22 cellular contexts compared by ENCODE assay signal in the genomic region with DNA sequence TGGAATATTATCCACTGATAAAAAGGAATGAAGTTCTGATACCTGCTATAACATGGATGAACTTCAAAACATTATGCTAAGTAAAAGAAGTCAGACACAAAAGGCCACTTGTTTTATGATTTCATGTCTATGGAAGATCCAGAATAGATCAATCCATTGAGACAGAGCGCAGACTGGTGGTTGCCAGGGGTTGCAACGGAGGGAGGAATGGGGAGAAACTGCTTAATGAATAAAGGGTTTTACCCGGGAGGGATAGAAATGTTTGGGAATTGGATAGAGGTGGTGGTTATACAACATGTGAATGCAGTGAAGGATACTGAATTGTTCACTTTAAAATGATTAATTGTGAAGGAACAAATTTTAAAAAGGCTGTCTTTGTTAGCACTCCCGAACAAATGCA. TPM values are rescaled to one million over a fixed set of nuclear protein-coding genes. Genes with fewer than 3 reads are reported as not detected.
DNase-seq lines count a peak whose midpoint lies in the region; ATAC-seq lines count a peak whose summit lies in the region.
"Had no signal": no experiment of that assay in that cellular context is flagged by ENCODE, and none has a peak within 500 bp of the region (broad histone marks: within the 10 kb centered on the region; RNA-seq: fewer than 3 reads in every experiment).

No MANE protein-coding gene starts in this region.

- peak overlapping the region; percentile 65 for H3K27ac Mint-ChIP-seq in activated naive CD8-positive, alpha-beta T cell treated with anti-CD3 and anti-CD28 coated beads, Interleukin-2, amount 10 ng/mL, durations not matched to agents 7 days and 5 days
- no peak overlapping the region for H3K27ac Mint-ChIP-seq in activated naive CD8-positive, alpha-beta T cell treated with anti-CD3 and anti-CD28 coated beads for 36 hours
- no peak overlapping the region for H3K27ac Mint-ChIP-seq in activated CD8-positive, alpha-beta T cell treated with anti-CD3 and anti-CD28 coated beads, Interleukin-2, amount 10 ng/mL, durations not matched to agents 7 days and 5 days

- no peak for ATAC-seq in activated naive CD8-positive, alpha-beta T cell treated with anti-CD3 and anti-CD28 coated beads, Interleukin-2, amount 10 ng/mL, durations not matched to agents 7 days and 5 days (ENCODE audit: low read depth)
- no peak for ATAC-seq in activated CD8-positive, alpha-beta T cell treated with anti-CD3 and anti-CD28 coated beads, Interleukin-2, amount 10 ng/mL, durations not matched to agents 7 days and 5 days
- ATAC-seq: Right ventricle myocardium inferior had no signal

- no peak overlapping the region for H3K4me3 Mint-ChIP-seq in activated naive CD8-positive, alpha-beta T cell treated with anti-CD3 and anti-CD28 coated beads, Interleukin-2, amount 10 ng/mL, durations not matched to agents 7 days and 5 days
- H3K4me3 Mint-ChIP-seq in activated naive CD8-positive, alpha-beta T cell treated with anti-CD3 and anti-CD28 coated beads for 36 hours: no peak overlapping the region
- no peak overlapping the region for H3K4me3 Mint-ChIP-seq in activated CD8-positive, alpha-beta T cell treated with anti-CD3 and anti-CD28 coated beads, Interleukin-2, amount 10 ng/mL, durations not matched to agents 7 days and 5 days
- H3K4me3 Mint-ChIP-seq: CD4-positive, CD25-positive, alpha-beta regulatory T cell had no signal

- H3K4me1 Mint-ChIP-seq in activated naive CD8-positive, alpha-beta T cell treated with anti-CD3 and anti-CD28 coated beads, Interleukin-2, amount 10 ng/mL, durations not matched to agents 7 days and 5 days: peaks cover 2% of the 10 kb centered on the region
- no peaks in the 10 kb centered on the region for H3K4me1 Mint-ChIP-seq in activated naive CD8-positive, alpha-beta T cell treated with anti-CD3 and anti-CD28 coated beads for 36 hours
- H3K4me1 Mint-ChIP-seq in activated CD8-positive, alpha-beta T cell treated with anti-CD3 and anti-CD28 coated beads, Interleukin-2, amount 10 ng/mL, durations not matched to agents 7 days and 5 days (ENCODE audit: low read depth): peaks cover 2% of the 10 kb centered on the region

- POLR2A ChIA-PET in activated naive CD8-positive, alpha-beta T cell treated with anti-CD3 and anti-CD28 coated beads, Interleukin-2, amount 10 ng/mL, durations not matched to agents 7 days and 5 days (lab: Charles Lee): no interaction called here
- POLR2A ChIA-PET in activated CD8-positive, alpha-beta T cell treated with anti-CD3 and anti-CD28 coated beads, Interleukin-2, amount 10 ng/mL, durations not matched to agents 7 days and 5 days (lab: Charles Lee): no interaction called here

- no peaks in the 10 kb centered on the region for H3K9me3 Mint-ChIP-seq in activated naive CD8-positive, alpha-beta T cell treated with anti-CD3 and anti-CD28 coated beads, Interleukin-2, amount 10 ng/mL, durations not matched to agents 7 days and 5 days
- H3K9me3 Mint-ChIP-seq in activated naive CD8-positive, alpha-beta T cell treated with anti-CD3 and anti-CD28 coated beads for 36 hours: no peaks in the 10 kb centered on the region
- no peaks in the 10 kb centered on the region for H3K9me3 Mint-ChIP-seq in activated CD8-positive, alpha-beta T cell treated with anti-CD3 and anti-CD28 coated beads, Interleukin-2, amount 10 ng/mL, durations not matched to agents 7 days and 5 days (ENCODE audit: insufficient read depth)
- H3K9me3 Mint-ChIP-seq: CD4-positive, CD25-positive, alpha-beta regulatory T cell had no signal

- H3K27me3 Mint-ChIP-seq in activated naive CD8-positive, alpha-beta T cell treated with anti-CD3 and anti-CD28 coated beads, Interleukin-2, amount 10 ng/mL, durations not matched to agents 7 days and 5 days: no peaks in the 10 kb centered on the region
- H3K27me3 Mint-ChIP-seq in activated naive CD8-positive, alpha-beta T cell treated with anti-CD3 and anti-CD28 coated beads for 36 hours: no peaks in the 10 kb centered on the region
- no peaks in the 10 kb centered on the region for H3K27me3 Mint-ChIP-seq in activated CD8-positive, alpha-beta T cell treated with anti-CD3 and anti-CD28 coated beads, Interleukin-2, amount 10 ng/mL, durations not matched to agents 7 days and 5 days (ENCODE audit: low read depth)
- H3K27me3 Mint-ChIP-seq: CD4-positive, CD25-positive, alpha-beta regulatory T cell had no signal

- DNase-seq in activated naive CD8-positive, alpha-beta T cell treated with anti-CD3 and anti-CD28 coated beads, Interleukin-2, amount 10 ng/mL, durations not matched to agents 7 days and 5 days: no peak
- no peak for DNase-seq in activated naive CD8-positive, alpha-beta T cell treated with anti-CD3 and anti-CD28 coated beads for 36 hours
- DNase-seq in foreskin melanocyte (peak; percentile 85), medulla oblongata (ENCODE audit: extremely low spot score) (peak; percentile 67), superior temporal gyrus (ENCODE audit: extremely low spot score) (peak; percentile 72), NCI-H774 (lab: John Stamatoyannopoulos, UW) (no peak), NCI-H748 treated with DMSO at 0.1 percent for 48 hours (lab: John Stamatoyannopoulos, UW) (no peak)
- no peak for DNase-seq in activated CD8-positive, alpha-beta T cell treated with anti-CD3 and anti-CD28 coated beads, Interleukin-2, amount 10 ng/mL, durations not matched to agents 7 days and 5 days
- DNase-seq: BE2C; CD4-positive, CD25-positive, alpha-beta regulatory T cell; DMS153; GDM1; GOT3; Kasumi-1; MG63; NCI-H1092; NCI-H1436 treated with DMSO at 0.1 percent for 48 hours; NCI-H2029 treated with DMSO at 0.1 percent for 48 hours; NCI-H2171; NCI-H446; NCI-H69 had no signal

- peaks cover 15% of the 10 kb centered on the region for H3K36me3 Mint-ChIP-seq in activated naive CD8-positive, alpha-beta T cell treated with anti-CD3 and anti-CD28 coated beads, Interleukin-2, amount 10 ng/mL, durations not matched to agents 7 days and 5 days
- peaks cover 5% of the 10 kb centered on the region for H3K36me3 Mint-ChIP-seq in activated naive CD8-positive, alpha-beta T cell treated with anti-CD3 and anti-CD28 coated beads for 36 hours
- H3K36me3 Mint-ChIP-seq in activated CD8-positive, alpha-beta T cell treated with anti-CD3 and anti-CD28 coated beads, Interleukin-2, amount 10 ng/mL, durations not matched to agents 7 days and 5 days (ENCODE audit: low read depth): peaks cover 25% of the 10 kb centered on the region

- CTCF ChIA-PET in activated CD8-positive, alpha-beta T cell treated with anti-CD3 and anti-CD28 coated beads, Interleukin-2, amount 10 ng/mL, durations not matched to agents 7 days and 5 days (lab: Charles Lee): interaction anchor here (0.9 kb wide), 1 partner anchor 156 kb away, joined by 4 read pairs; no protein-coding TSS in a partner anchor

RNA-seq across cellular contexts. Expression of gene WDR59, which starts 30.2 kb away (rescaled TPM):
- total RNA-seq in activated naive CD8-positive, alpha-beta T cell treated with anti-CD3 and anti-CD28 coated beads, Interleukin-2, amount 10 ng/mL, durations not matched to agents 7 days and 5 days: 10 to 100 TPM; 80.5 to 81.2 TPM
- 10 to 100 TPM; 58.3 to 58.4 TPM for total RNA-seq in activated naive CD8-positive, alpha-beta T cell treated with anti-CD3 and anti-CD28 coated beads for 36 hours
- 10 to 100 TPM; 58.3 to 63.5 TPM for total RNA-seq in activated CD8-positive, alpha-beta T cell treated with anti-CD3 and anti-CD28 coated beads, Interleukin-2, amount 10 ng/mL, durations not matched to agents 7 days and 5 days

RNA-seq across cellular contexts. Expression of gene ZNRF1, which starts 44.1 kb away (rescaled TPM):
- total RNA-seq in activated naive CD8-positive, alpha-beta T cell treated with anti-CD3 and anti-CD28 coated beads, Interleukin-2, amount 10 ng/mL, durations not matched to agents 7 days and 5 days: 1 to 10 TPM; 8.2 to 9.0 TPM
- 1 to 10 TPM; 5.6 to 8.3 TPM for total RNA-seq in activated naive CD8-positive, alpha-beta T cell treated with anti-CD3 and anti-CD28 coated beads for 36 hours
- total RNA-seq in activated CD8-positive, alpha-beta T cell treated with anti-CD3 and anti-CD28 coated beads, Interleukin-2, amount 10 ng/mL, durations not matched to agents 7 days and 5 days: 10 to 100 TPM in 1 of 2 experiments, 1 to 10 TPM in 1; 8.5 to 11.1 TPM

Comparison
In these comparisons a context has a peak if more than half of its experiments do, and no peak if none do; other contexts are left out.
1. DNase-seq: peak in foreskin melanocyte (single experiment), medulla oblongata (single experiment) and superior temporal gyrus (single experiment); none in activated naive CD8-positive, alpha-beta T cell treated with anti-CD3 and anti-CD28 coated beads, Interleukin-2, amount 10 ng/mL, durations not matched to agents 7 days and 5 days (single experiment), activated naive CD8-positive, alpha-beta T cell treated with anti-CD3 and anti-CD28 coated beads for 36 hours (single experiment), NCI-H774 (single experiment), NCI-H748 treated with DMSO at 0.1 percent for 48 hours (single experiment) and activated CD8-positive, alpha-beta T cell treated with anti-CD3 and anti-CD28 coated beads, Interleukin-2, amount 10 ng/mL, durations not matched to agents 7 days and 5 days (single experiment).